24 cellular contexts compared by ENCODE assay signal in genomic region chr5:128378196-128378595, GRCh38.
DNase-seq lines count a peak whose midpoint lies in the region; ATAC-seq, FAIRE-seq and TF ChIP-seq lines count a peak whose summit lies in the region.
"Had no signal": no experiment of that assay in that cellular context is flagged by ENCODE, and none has a peak within 500 bp of the region (broad histone marks: within the 10 kb centered on the region; RNA-seq: fewer than 3 reads in every experiment).

No MANE protein-coding gene starts in this region.

- DNase-seq in cardiac muscle cell (ENCODE audit: low read depth in 1 of 2, low spot score in 1 of 2) (no peak), left ventricle myocardium superior (no peak), choroid plexus epithelial cell (ENCODE audit: low read depth) (peak; percentile 34), mesothelial cell of epicardium (ENCODE audit: low spot score in 2 of 2, unreplicated experiment in 2 of 2) (no peak), pancreas (no peak)
- DNase-seq in activated CD4-positive, alpha-beta T cell treated with anti-CD3 and anti-CD28 coated beads, Interleukin-2, amount 10 ng/mL, durations not matched to agents 24 days and 14 days: no peak
- no peak for DNase-seq in activated CD4-positive, alpha-beta T cell treated with anti-CD3 and anti-CD28 coated beads, Interleukin-2, amount 50 U/mL, for 48 hours
- DNase-seq: 8988T; activated CD4-positive, alpha-beta T cell treated with anti-CD3 and anti-CD28 coated beads for 36 hours; activated naive CD8-positive, alpha-beta T cell treated with anti-CD3 and anti-CD28 coated beads for 36 hours; DND-41; dorsolateral prefrontal cortex; gastrocnemius medialis; H7; naive thymus-derived CD8-positive, alpha-beta T cell; NCI-H1417; NCI-H524; RPMI8226; stomach; transverse colon had no signal

- H3K36me3 Mint-ChIP-seq in mesothelial cell of epicardium: peaks cover 16% of the 10 kb centered on the region
- H3K36me3 Mint-ChIP-seq in activated CD4-positive, alpha-beta T cell treated with anti-CD3 and anti-CD28 coated beads, Interleukin-2, amount 10 ng/mL, durations not matched to agents 24 days and 14 days (ENCODE audit: low read depth): no peaks in the 10 kb centered on the region
- H3K36me3 Mint-ChIP-seq: activated naive CD8-positive, alpha-beta T cell treated with anti-CD3 and anti-CD28 coated beads for 36 hours; naive thymus-derived CD8-positive, alpha-beta T cell had no signal

- H3K27ac ChIP-seq in cardiac muscle cell: peak overlapping the region; percentile 72
- H3K27ac ChIP-seq in pancreas: no peak overlapping the region
- H3K27ac ChIP-seq: dorsolateral prefrontal cortex, gastrocnemius medialis, skin epidermis, stomach, transverse colon had no signal

- H3K27ac Mint-ChIP-seq in mesothelial cell of epicardium: peak overlapping the region; percentile 82
- H3K27ac Mint-ChIP-seq in activated CD4-positive, alpha-beta T cell treated with anti-CD3 and anti-CD28 coated beads, Interleukin-2, amount 10 ng/mL, durations not matched to agents 24 days and 14 days: no peak overlapping the region
- H3K27ac Mint-ChIP-seq: activated CD4-positive, alpha-beta T cell treated with anti-CD3 and anti-CD28 coated beads for 36 hours; activated naive CD8-positive, alpha-beta T cell treated with anti-CD3 and anti-CD28 coated beads for 36 hours; B cell; naive thymus-derived CD8-positive, alpha-beta T cell had no signal

- TF ChIP-seq CTCF in cardiac muscle cell (IDR thresholded peaks at IDR 0.05; ENCODE audit: low read depth, low read length) (no peak), choroid plexus epithelial cell (conservative IDR thresholded peaks at IDR 0.05; ENCODE audit: low read depth, low read length) (no peak), mesothelial cell of epicardium (IDR thresholded peaks at IDR 0.05; ENCODE audit: unreplicated experiment) (no peak), pancreas (IDR thresholded peaks at IDR 0.05) (no peak)

- peaks cover 38% of the 10 kb centered on the region for H3K4me1 Mint-ChIP-seq in mesothelial cell of epicardium
- H3K4me1 Mint-ChIP-seq in activated CD4-positive, alpha-beta T cell treated with anti-CD3 and anti-CD28 coated beads, Interleukin-2, amount 10 ng/mL, durations not matched to agents 24 days and 14 days: no peaks in the 10 kb centered on the region
- H3K4me1 Mint-ChIP-seq: activated CD4-positive, alpha-beta T cell treated with anti-CD3 and anti-CD28 coated beads for 36 hours; activated naive CD8-positive, alpha-beta T cell treated with anti-CD3 and anti-CD28 coated beads for 36 hours; B cell; naive thymus-derived CD8-positive, alpha-beta T cell had no signal

- no peak for FAIRE-seq in pancreas (lab: Jason Lieb, UNC)
- FAIRE-seq: HepG2 had no signal

- ATAC-seq in left ventricle myocardium superior (no peak), HG03439 (IDR thresholded peaks at IDR 0.05; ENCODE audit: unreplicated experiment) (no peak), pancreas (no peak)
- ATAC-seq: activated CD4-positive, alpha-beta T cell treated with anti-CD3 and anti-CD28 coated beads for 36 hours; gastrocnemius medialis; HepG2; naive thymus-derived CD8-positive, alpha-beta T cell had no signal

- WGBS in pancreas, 2 donors: 96 to 100% methylated on average over 2 of the region's 2 CpGs

- no peaks in the 10 kb centered on the region for H3K27me3 Mint-ChIP-seq in mesothelial cell of epicardium (ENCODE audit: low read depth)
- no peaks in the 10 kb centered on the region for H3K27me3 Mint-ChIP-seq in activated CD4-positive, alpha-beta T cell treated with anti-CD3 and anti-CD28 coated beads, Interleukin-2, amount 10 ng/mL, durations not matched to agents 24 days and 14 days
- H3K27me3 Mint-ChIP-seq: activated CD4-positive, alpha-beta T cell treated with anti-CD3 and anti-CD28 coated beads for 36 hours; activated naive CD8-positive, alpha-beta T cell treated with anti-CD3 and anti-CD28 coated beads for 36 hours; B cell had no signal

- H3K4me3 ChIP-seq in cardiac muscle cell: no peak overlapping the region
- H3K4me3 ChIP-seq in choroid plexus epithelial cell (ENCODE audit: low read depth, low read length): no peak overlapping the region
- H3K4me3 ChIP-seq in pancreas: no peak overlapping the region
- H3K4me3 ChIP-seq: dorsolateral prefrontal cortex, gastrocnemius medialis, skin epidermis, stomach, transverse colon had no signal

- H3K9me3 ChIP-seq in cardiac muscle cell (ENCODE audit: low read depth) (no peaks in the 10 kb centered on the region), pancreas (no peaks in the 10 kb centered on the region)
- H3K9me3 ChIP-seq: gastrocnemius medialis, stomach, transverse colon had no signal

- peaks cover 89% of the 10 kb centered on the region for H3K36me3 ChIP-seq in cardiac muscle cell
- no peaks in the 10 kb centered on the region for H3K36me3 ChIP-seq in pancreas
- H3K36me3 ChIP-seq: gastrocnemius medialis, stomach, transverse colon had no signal

- intact Hi-C loops in left ventricle myocardium superior (cut with micrococcal nuclease): no loop called here
- intact Hi-C loops in activated CD4-positive, alpha-beta T cell treated with anti-CD3 and anti-CD28 coated beads, Interleukin-2, amount 10 ng/mL, durations not matched to agents 24 days and 14 days (cut with micrococcal nuclease): no loop called here
- intact Hi-C loops in pancreas (cut with DNase I): no loop called here

- H3K4me3 Mint-ChIP-seq in mesothelial cell of epicardium: no peak overlapping the region
- no peak overlapping the region for H3K4me3 Mint-ChIP-seq in activated CD4-positive, alpha-beta T cell treated with anti-CD3 and anti-CD28 coated beads, Interleukin-2, amount 10 ng/mL, durations not matched to agents 24 days and 14 days
- H3K4me3 Mint-ChIP-seq: activated CD4-positive, alpha-beta T cell treated with anti-CD3 and anti-CD28 coated beads for 36 hours; activated naive CD8-positive, alpha-beta T cell treated with anti-CD3 and anti-CD28 coated beads for 36 hours; B cell; naive thymus-derived CD8-positive, alpha-beta T cell had no signal

- H3K4me1 ChIP-seq in cardiac muscle cell (ENCODE audit: low read depth) (peaks cover 21% of the 10 kb centered on the region), pancreas (no peaks in the 10 kb centered on the region)
- H3K4me1 ChIP-seq: gastrocnemius medialis, stomach, transverse colon had no signal

- no peaks in the 10 kb centered on the region for H3K9me3 Mint-ChIP-seq in mesothelial cell of epicardium
- H3K9me3 Mint-ChIP-seq in activated CD4-positive, alpha-beta T cell treated with anti-CD3 and anti-CD28 coated beads, Interleukin-2, amount 10 ng/mL, durations not matched to agents 24 days and 14 days: no peaks in the 10 kb centered on the region
- H3K9me3 Mint-ChIP-seq: activated naive CD8-positive, alpha-beta T cell treated with anti-CD3 and anti-CD28 coated beads for 36 hours; naive thymus-derived CD8-positive, alpha-beta T cell had no signal

- H3K27me3 ChIP-seq in cardiac muscle cell (no peaks in the 10 kb centered on the region), pancreas (no peaks in the 10 kb centered on the region)
- H3K27me3 ChIP-seq: gastrocnemius medialis, stomach, transverse colon had no signal
